In the genomic region with DNA sequence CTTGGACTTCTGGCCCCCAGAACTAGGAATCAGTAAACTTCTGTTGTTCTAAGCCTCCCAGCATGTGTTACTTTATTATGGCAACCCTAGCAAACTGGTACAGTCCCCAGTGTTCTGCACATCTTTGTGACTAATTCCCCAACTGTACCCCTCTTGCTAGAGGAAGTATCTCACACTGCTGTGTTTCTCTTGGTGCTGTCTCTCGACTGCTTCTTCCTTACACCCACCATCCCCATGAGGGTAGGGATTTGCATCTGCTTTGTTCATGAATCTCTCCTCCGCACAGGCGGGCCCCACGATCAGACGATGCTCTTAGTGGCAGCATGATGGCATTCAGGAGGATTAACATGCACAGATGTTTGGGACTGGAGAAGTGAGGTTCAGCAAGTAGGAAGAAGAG, we compare ENCODE assay signal across 24 cellular contexts. TPM values are rescaled to one million over a fixed set of nuclear protein-coding genes. Genes with fewer than 3 reads are reported as not detected.
DNase-seq lines count a peak whose midpoint lies in the region; ATAC-seq and TF ChIP-seq lines count a peak whose summit lies in the region.
"Had no signal": no experiment of that assay in that cellular context is flagged by ENCODE, and none has a peak within 500 bp of the region (broad histone marks: within the 10 kb centered on the region; RNA-seq: fewer than 3 reads in every experiment).

No MANE protein-coding gene starts in this region.

- H3K27ac ChIP-seq in ascending aorta: no peak overlapping the region
- no peak overlapping the region for H3K27ac ChIP-seq in RWPE1
- H3K27ac ChIP-seq in heart right ventricle: no peak overlapping the region
- H3K27ac ChIP-seq: pancreas, uterus had no signal

- H3K9me3 ChIP-seq in ascending aorta: no peaks in the 10 kb centered on the region
- no peaks in the 10 kb centered on the region for H3K9me3 ChIP-seq in heart right ventricle
- H3K9me3 ChIP-seq: MG63, pancreas, uterus had no signal

- POLR2A ChIA-PET in RWPE1 (lab: Yijun Ruan, JAX; ENCODE audit: low non-redundant PET): no interaction called here

- H3K27me3 ChIP-seq in ascending aorta (no peaks in the 10 kb centered on the region), heart right ventricle (peaks cover 0 to 6% (median 0%) of the 10 kb centered on the region in 7 donors)
- H3K27me3 ChIP-seq: MG63, uterus had no signal

- WGBS in heart right ventricle, 2 donors: 86 to 88% methylated on average over 5 of the region's 5 CpGs

- H3K4me3 ChIP-seq in ascending aorta (no peak overlapping the region), heart right ventricle (no peak overlapping the region)
- H3K4me3 ChIP-seq: MG63, pancreas, uterus had no signal

- H3K36me3 ChIP-seq in ascending aorta: no peaks in the 10 kb centered on the region
- H3K36me3 ChIP-seq in heart right ventricle: no peaks in the 10 kb centered on the region
- H3K36me3 ChIP-seq: MG63, pancreas, uterus had no signal

- peak; percentile 35 for DNase-seq in Ammon's horn (ENCODE audit: low spot score)
- DNase-seq in NCI-H524 treated with DMSO at 0.1 percent for 48 hours (lab: John Stamatoyannopoulos, UW): peak; percentile 11
- no peak for DNase-seq in ascending aorta (ENCODE audit: low spot score in 2 of 2)
- no peak for DNase-seq in RWPE1 (ENCODE audit: low spot score)
- DNase-seq in heart right ventricle: no peak
- DNase-seq in effector CD4-positive, alpha-beta T cell: no peak
- DNase-seq: activated CD4-positive, alpha-beta T cell treated with anti-CD3 and anti-CD28 coated beads, Interleukin-2, amount 10 ng/mL, durations not matched to agents 7 days and 5 days; activated naive CD8-positive, alpha-beta T cell treated with anti-CD3 and anti-CD28 coated beads for 36 hours; activated T-cell treated with anti-CD3 and anti-CD28 coated beads for 4 hours; CD8-positive, alpha-beta T cell; DMS79; hippocampal formation; kidney; mammary epithelial cell; MG63; naive thymus-derived CD4-positive, alpha-beta T cell; NCI-H146; NK-92 treated with Interleukin-12 subunit alpha and Interleukin-12 subunit beta, amount 100 ng/mL, for 24 hours; pancreas; SW 1271; uterus had no signal

- intact Hi-C loops in ascending aorta (cut with DNase I): no loop called here
- intact Hi-C loops in heart right ventricle (cut with DNase I): no loop called here

- TF ChIP-seq CTCF in ascending aorta (IDR thresholded peaks at IDR 0.05): no peak
- no peak for TF ChIP-seq CTCF in RWPE1 (conservative IDR thresholded peaks at IDR 0.05; ENCODE audit: low read depth)
- TF ChIP-seq CTCF in heart right ventricle (IDR thresholded peaks at IDR 0.05): no peak

- ATAC-seq in GM18502 (IDR thresholded peaks at IDR 0.05; ENCODE audit: poor library complexity, unreplicated experiment) (peak; percentile 40), HG02870 (IDR thresholded peaks at IDR 0.05; ENCODE audit: unreplicated experiment) (peak; percentile 75), heart right ventricle (no peak)
- ATAC-seq: CD8-positive, alpha-beta T cell; naive thymus-derived CD4-positive, alpha-beta T cell; pancreas; sciatic nerve had no signal

- H3K4me1 ChIP-seq in ascending aorta (no peaks in the 10 kb centered on the region), heart right ventricle (no peaks in the 10 kb centered on the region)
- H3K4me1 ChIP-seq: pancreas, uterus had no signal

- CTCF ChIA-PET in RWPE1 (lab: Yijun Ruan, JAX): no interaction called here

RNA-seq across cellular contexts. Expression of gene CLIC6, which starts 46.7 kb away (rescaled TPM):
- total RNA-seq in ascending aorta (6.2 TPM), heart right ventricle (1 to 10 TPM in 7 of 10 donors, under 1 TPM in 3; 0.21 to 8.1 (median 3.0) TPM)
- polyA plus RNA-seq in heart right ventricle: 1 to 10 TPM in 1 of 2 donors, under 1 TPM in 1; 0.71 to 2.6 TPM
- total RNA-seq: activated CD4-positive, alpha-beta T cell treated with anti-CD3 and anti-CD28 coated beads, Interleukin-2, amount 10 ng/mL, durations not matched to agents 7 days and 5 days had no signal
- polyA plus RNA-seq: mammary epithelial cell had no signal

Comparison
In these comparisons a context has a peak if more than half of its experiments do, and no peak if none do; other contexts are left out.
1. DNase-seq: peak in Ammon's horn (single experiment) and NCI-H524 treated with DMSO at 0.1 percent for 48 hours (single experiment); none in ascending aorta (0 of 2), RWPE1 (single experiment), heart right ventricle (0 of 2) and effector CD4-positive, alpha-beta T cell (single experiment).
2. ATAC-seq: peak in GM18502 (single experiment) and HG02870 (single experiment); none in heart right ventricle (0 of 8).